9 cellular contexts compared by ENCODE assay signal in genomic region chr11:115759622-115760527, GRCh38.
DNase-seq lines count a peak whose midpoint lies in the region; ATAC-seq and TF ChIP-seq lines count a peak whose summit lies in the region.
"Had no signal": no experiment of that assay in that cellular context is flagged by ENCODE, and none has a peak within 500 bp of the region (broad histone marks: within the 10 kb centered on the region; RNA-seq: fewer than 3 reads in every experiment).

No MANE protein-coding gene starts in this region.

- H3K4me1 ChIP-seq in body of pancreas, result peaks cover 11% of the 10 kb centered on the region

- intact Hi-C loops in body of pancreas (cut with DNase I), result no loop called here

- H3K27me3 ChIP-seq in HL-60 (ENCODE audit: insufficient read depth, poor library complexity, severe bottlenecking) (no peaks in the 10 kb centered on the region), body of pancreas (peaks cover 0 to 12% of the 10 kb centered on the region in 2 donors)

- H3K4me3 ChIP-seq in HL-60 (replicated peaks; ENCODE audit: insufficient read depth, low read length), result peak overlapping the region; percentile 32
- peak overlapping the region; percentile 1 to 58 for H3K4me3 ChIP-seq in body of pancreas
- H3K4me3 ChIP-seq in skin epidermis, result peak overlapping the region; percentile 42 to 75 (median 53)
- H3K4me3 ChIP-seq: SK-N-MC had no signal

- DNase-seq in HL-60 (ENCODE audit: low read depth in 1 of 2, low spot score in 1 of 2), result no peak
- DNase-seq in body of pancreas, result peak in 3 of 4 donors; percentile 20 to 27 (median 21)
- DNase-seq in kidney glomerular epithelial cell (lab: John Stamatoyannopoulos, UW), result peak; percentile 20
- no peak for DNase-seq in A172 (ENCODE audit: low spot score)
- DNase-seq in activated CD4-positive, CD25-positive, alpha-beta regulatory T cell (lab: John Stamatoyannopoulos, UW), result no peak
- no peak for DNase-seq in activated T-cell treated with anti-CD3 and anti-CD28 coated beads for 4 hours

- H3K36me3 ChIP-seq in body of pancreas (replicated peaks in 1 of 2; ENCODE audit: insufficient read depth in 1 of 2, low read depth in 2 of 2), result no peaks in the 10 kb centered on the region

- H3K27ac ChIP-seq in HL-60 (replicated peaks), result no peak overlapping the region
- H3K27ac ChIP-seq in body of pancreas, result peak overlapping the region in 1 of 4 donors; percentile 32
- H3K27ac ChIP-seq in skin epidermis, result peak overlapping the region; percentile 8 to 87 (median 71)
- H3K27ac ChIP-seq: SK-N-MC had no signal

- H3K9me3 ChIP-seq in body of pancreas, result no peaks in the 10 kb centered on the region

- no peak for TF ChIP-seq CTCF in HL-60 (IDR thresholded peaks at IDR 0.05; ENCODE audit: insufficient read depth, low read length)
- TF ChIP-seq CTCF in body of pancreas (IDR thresholded peaks at IDR 0.05), result no peak

- ATAC-seq in body of pancreas (peak; percentile 42), GM19328 (IDR thresholded peaks at IDR 0.05; ENCODE audit: unreplicated experiment) (no peak)

- WGBS in body of pancreas, 2 donors, result 4% methylated on average over 74 of the region's 74 CpGs; no CpG with 5 or more reads in 1 of the 2 donors

- peak in 1 of 3 donors; percentile 17 for TF ChIP-seq POLR2A in body of pancreas (IDR thresholded peaks at IDR 0.05)

Comparison
In these comparisons a context has a peak if more than half of its experiments do, and no peak if none do; other contexts are left out.
1. DNase-seq: peak in body of pancreas (3 of 4) and kidney glomerular epithelial cell (single experiment); none in HL-60 (0 of 2), A172 (single experiment), activated CD4-positive, CD25-positive, alpha-beta regulatory T cell (0 of 4) and activated T-cell treated with anti-CD3 and anti-CD28 coated beads for 4 hours (single experiment).
2. Peak in every context shown above with its lines, with median percentiles within 50 percentile points of each other: H3K4me3 ChIP-seq.